ENCODE assay signal across 1 cellular context in the genomic region with DNA sequence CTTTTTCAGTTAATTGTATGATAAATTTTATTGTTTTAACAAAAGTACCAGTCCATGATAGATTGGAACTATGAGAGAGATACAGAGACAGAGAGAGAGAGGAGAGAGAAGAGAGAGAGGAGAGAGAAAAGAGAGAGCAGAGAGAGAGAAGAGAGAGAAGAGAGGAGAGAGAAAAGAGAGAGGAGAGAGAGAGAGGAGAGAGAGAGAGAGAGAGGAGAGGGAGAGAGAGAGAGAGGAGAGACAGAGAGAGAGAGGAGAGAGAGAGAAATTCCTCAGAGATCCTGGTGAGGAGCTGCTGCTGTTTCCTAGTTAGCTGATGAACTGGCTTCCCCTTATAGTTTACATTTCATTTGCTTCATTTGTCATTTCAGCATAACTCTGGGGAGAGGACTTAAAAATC.
TF ChIP-seq lines count a peak whose summit lies in the region.

No MANE protein-coding gene starts in this region.

TF ChIP-seq in IMR-90, 13 proteins besides CTCF, POLR2A, EP300 and RAD21:
- TF ChIP-seq MAFK (IDR thresholded peaks at IDR 0.05; ENCODE audit: low read depth, low read length) = no peak
- TF ChIP-seq MXI1 (IDR thresholded peaks at IDR 0.05; ENCODE audit: borderline replicate concordance, low read depth, low read length) = no peak
- no peak for TF ChIP-seq CEBPB (IDR thresholded peaks at IDR 0.05; ENCODE audit: low read depth, low read length)
- no peak for TF ChIP-seq NFE2L2 (IDR thresholded peaks at IDR 0.05; ENCODE audit: low read depth, low read length)
- no peak for TF ChIP-seq MAZ (IDR thresholded peaks at IDR 0.05; ENCODE audit: borderline replicate concordance, low read depth, low read length)
- no peak for TF ChIP-seq SMC3 (IDR thresholded peaks at IDR 0.05; ENCODE audit: low read depth, low read length)
- TF ChIP-seq RCOR1 (IDR thresholded peaks at IDR 0.05; ENCODE audit: insufficient replicate concordance, low read length) = no peak
- TF ChIP-seq CHD1 (IDR thresholded peaks at IDR 0.05; ENCODE audit: low read depth, low read length) = no peak
- TF ChIP-seq BHLHE40 (IDR thresholded peaks at IDR 0.05; ENCODE audit: low read depth, low read length) = no peak
- no peak for TF ChIP-seq RFX5 (IDR thresholded peaks at IDR 0.05; ENCODE audit: low read depth, low read length)
- TF ChIP-seq, protein P1, sequence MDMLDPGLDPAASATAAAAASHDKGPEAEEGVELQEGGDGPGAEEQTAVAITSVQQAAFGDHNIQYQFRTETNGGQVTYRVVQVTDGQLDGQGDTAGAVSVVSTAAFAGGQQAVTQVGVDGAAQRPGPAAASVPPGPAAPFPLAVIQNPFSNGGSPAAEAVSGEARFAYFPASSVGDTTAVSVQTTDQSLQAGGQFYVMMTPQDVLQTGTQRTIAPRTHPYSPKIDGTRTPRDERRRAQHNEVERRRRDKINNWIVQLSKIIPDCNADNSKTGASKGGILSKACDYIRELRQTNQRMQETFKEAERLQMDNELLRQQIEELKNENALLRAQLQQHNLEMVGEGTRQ (IDR thresholded peaks at IDR 0.05; ENCODE audit: low read depth, low read length) = no peak
- TF ChIP-seq, protein P2, sequence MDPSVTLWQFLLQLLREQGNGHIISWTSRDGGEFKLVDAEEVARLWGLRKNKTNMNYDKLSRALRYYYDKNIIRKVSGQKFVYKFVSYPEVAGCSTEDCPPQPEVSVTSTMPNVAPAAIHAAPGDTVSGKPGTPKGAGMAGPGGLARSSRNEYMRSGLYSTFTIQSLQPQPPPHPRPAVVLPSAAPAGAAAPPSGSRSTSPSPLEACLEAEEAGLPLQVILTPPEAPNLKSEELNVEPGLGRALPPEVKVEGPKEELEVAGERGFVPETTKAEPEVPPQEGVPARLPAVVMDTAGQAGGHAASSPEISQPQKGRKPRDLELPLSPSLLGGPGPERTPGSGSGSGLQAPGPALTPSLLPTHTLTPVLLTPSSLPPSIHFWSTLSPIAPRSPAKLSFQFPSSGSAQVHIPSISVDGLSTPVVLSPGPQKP (IDR thresholded peaks at IDR 0.05; ENCODE audit: borderline replicate concordance, low read depth, low read length) = no peak
- TF ChIP-seq FOS (IDR thresholded peaks at IDR 0.05; ENCODE audit: low read depth, low read length) = no peak
